Comparison of ENCODE assay signal across 9 cellular contexts in the genomic region with DNA sequence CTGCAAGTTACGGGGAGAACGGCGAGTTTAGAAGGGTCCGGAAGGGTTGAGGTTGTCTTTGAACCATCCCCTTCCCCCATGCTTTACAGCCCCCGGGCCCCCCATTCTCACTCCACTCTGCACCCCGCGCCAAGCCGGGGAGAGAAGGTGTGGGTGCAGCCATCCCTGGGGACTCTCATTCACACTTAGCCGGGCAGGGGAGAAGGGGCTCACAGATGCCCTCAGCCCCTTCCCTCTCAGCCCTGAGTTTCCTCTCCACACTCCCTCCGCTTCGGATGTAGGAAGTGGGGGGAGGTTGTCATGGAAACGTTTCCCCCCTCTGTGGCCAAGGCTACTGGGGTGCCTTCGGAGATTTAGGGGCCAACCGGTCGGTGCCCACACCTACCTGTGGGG. TPM values are rescaled to one million over a fixed set of nuclear protein-coding genes. Genes with fewer than 3 reads are reported as not detected.
A peak's percentile ranks its signal among the peaks of the same experiment; 100 is the strongest.
DNase-seq lines count a peak whose midpoint lies in the region; ATAC-seq and TF ChIP-seq lines count a peak whose summit lies in the region.
"Had no signal": no experiment of that assay in that cellular context is flagged by ENCODE, and none has a peak within 500 bp of the region (broad histone marks: within the 10 kb centered on the region; RNA-seq: fewer than 3 reads in every experiment).

No MANE protein-coding gene starts in this region.

- 0% methylated on average over 11 of the region's 15 CpGs for WGBS in smooth muscle cell (ENCODE audit: low lambda C conversion rate)

- H3K36me3 ChIP-seq in smooth muscle cell (ENCODE audit: low read depth): no peaks in the 10 kb centered on the region

- H2AFZ ChIP-seq in smooth muscle cell (ENCODE audit: low read depth): no peak overlapping the region

- no peaks in the 10 kb centered on the region for H3K9me3 ChIP-seq in smooth muscle cell (replicated peaks; ENCODE audit: low read depth)

- ATAC-seq in WTC11: peak; percentile 6
- ATAC-seq in left ventricle myocardium superior: peak; percentile 12

- H3K4me3 Mint-ChIP-seq in activated CD4-positive, alpha-beta T cell treated with anti-CD3 and anti-CD28 coated beads, Interleukin-2, amount 10 ng/mL, durations not matched to agents 24 days and 14 days: peak overlapping the region; percentile 61
- peak overlapping the region; percentile 81 for H3K4me3 Mint-ChIP-seq in WTC11

- H3F3A ChIP-seq in smooth muscle cell (ENCODE audit: low read depth): peaks cover 5% of the 10 kb centered on the region

- peaks cover 30% of the 10 kb centered on the region for H3K4me1 ChIP-seq in smooth muscle cell (ENCODE audit: low read depth)

- peak overlapping the region; percentile 81 for H3K4me3 ChIP-seq in smooth muscle cell

- H4K20me1 ChIP-seq in smooth muscle cell (ENCODE audit: low read depth): peaks cover 52% of the 10 kb centered on the region

- peaks cover 3% of the 10 kb centered on the region for H3K4me1 Mint-ChIP-seq in activated CD4-positive, alpha-beta T cell treated with anti-CD3 and anti-CD28 coated beads, Interleukin-2, amount 10 ng/mL, durations not matched to agents 24 days and 14 days
- H3K4me1 Mint-ChIP-seq in WTC11: peaks cover 10% of the 10 kb centered on the region

- no peak for DNase-seq in activated CD4-positive, alpha-beta T cell treated with anti-CD3 and anti-CD28 coated beads, Interleukin-2, amount 10 ng/mL, durations not matched to agents 24 days and 14 days
- no peak for DNase-seq in activated CD4-positive, alpha-beta T cell treated with anti-CD3 and anti-CD28 coated beads for 48 hours
- no peak for DNase-seq in WTC11 (ENCODE audit: low spot score)
- DNase-seq in left ventricle myocardium superior: no peak
- DNase-seq in smooth muscle cell (lab: John Stamatoyannopoulos, UW; ENCODE audit: unreplicated experiment): no peak
- DNase-seq in cerebellar nuclear complex (lab: John Stamatoyannopoulos, UW): no peak
- no peak for DNase-seq in GDM1 (lab: John Stamatoyannopoulos, UW)
- no peak for DNase-seq in NCI-H1417 treated with DMSO at 0.1 percent for 48 hours (lab: John Stamatoyannopoulos, UW)
- DNase-seq: DND-41 had no signal

- peaks cover 29% of the 10 kb centered on the region for H3K27me3 Mint-ChIP-seq in activated CD4-positive, alpha-beta T cell treated with anti-CD3 and anti-CD28 coated beads, Interleukin-2, amount 10 ng/mL, durations not matched to agents 24 days and 14 days
- H3K27me3 Mint-ChIP-seq in WTC11 (ENCODE audit: low read depth): peaks cover 28% of the 10 kb centered on the region

- H3K79me2 ChIP-seq in smooth muscle cell (ENCODE audit: low read depth): peaks cover 47% of the 10 kb centered on the region

- peak overlapping the region; percentile 49 for H3K9ac ChIP-seq in smooth muscle cell (ENCODE audit: low read depth)

- POLR2A ChIA-PET in WTC11 (lab: Charles Lee): interaction anchor here (1.0 kb wide), 3 partner anchors 24 to 158 kb away, joined by 3 read pairs; no protein-coding TSS in a partner anchor

- peak overlapping the region; percentile 90 for H3K4me2 ChIP-seq in smooth muscle cell

- no peaks in the 10 kb centered on the region for H3K9me3 Mint-ChIP-seq in activated CD4-positive, alpha-beta T cell treated with anti-CD3 and anti-CD28 coated beads, Interleukin-2, amount 10 ng/mL, durations not matched to agents 24 days and 14 days
- no peaks in the 10 kb centered on the region for H3K9me3 Mint-ChIP-seq in WTC11

- no peak overlapping the region for H3K27ac Mint-ChIP-seq in activated CD4-positive, alpha-beta T cell treated with anti-CD3 and anti-CD28 coated beads, Interleukin-2, amount 10 ng/mL, durations not matched to agents 24 days and 14 days
- H3K27ac Mint-ChIP-seq in WTC11: no peak overlapping the region

- peak overlapping the region; percentile 53 for H3K27ac ChIP-seq in smooth muscle cell (ENCODE audit: low read depth)

- CTCF ChIA-PET in WTC11 (lab: Charles Lee): interaction anchor here (0.7 to 2.6 kb wide), 14 partner anchors 9 to 399 kb away, joined by 3 to 11 read pairs (median 4); no protein-coding TSS in a partner anchor

- TF ChIP-seq CTCF in WTC11 (IDR thresholded peaks at IDR 0.05) (no peak), smooth muscle cell (IDR thresholded peaks at IDR 0.05; ENCODE audit: borderline replicate concordance, insufficient read depth, poor library complexity, severe bottlenecking) (no peak)

- H3K27me3 ChIP-seq in smooth muscle cell (ENCODE audit: low read depth): peaks cover 35% of the 10 kb centered on the region

- intact Hi-C loops in activated CD4-positive, alpha-beta T cell treated with anti-CD3 and anti-CD28 coated beads, Interleukin-2, amount 10 ng/mL, durations not matched to agents 24 days and 14 days (cut with micrococcal nuclease): no loop called here
- intact Hi-C loops in left ventricle myocardium superior (cut with micrococcal nuclease): loop anchor here (5.0 kb wide), 1 partner anchor 167 kb away; no protein-coding TSS in a partner anchor

- no peaks in the 10 kb centered on the region for H3K36me3 Mint-ChIP-seq in activated CD4-positive, alpha-beta T cell treated with anti-CD3 and anti-CD28 coated beads, Interleukin-2, amount 10 ng/mL, durations not matched to agents 24 days and 14 days (ENCODE audit: low read depth)
- H3K36me3 Mint-ChIP-seq in WTC11: no peaks in the 10 kb centered on the region

TF ChIP-seq in WTC11, 78 proteins besides CTCF, POLR2A, EP300 and RAD21:
- TF ChIP-seq KAT7 (CRISPR knock-in tag; IDR thresholded peaks at IDR 0.05; ENCODE audit: borderline replicate concordance): 0 out of 2 replicates have a peak, but pooled peaks have one; percentile 27
- no peak for TF ChIP-seq ZNF396 (CRISPR knock-in tag; IDR thresholded peaks at IDR 0.05; ENCODE audit: borderline replicate concordance)

RNA-seq across cellular contexts. Expression of gene CADM1, which starts 0.3 kb away (rescaled TPM):
- 0.26 and 0.72 TPM in 2 replicates for total RNA-seq in activated CD4-positive, alpha-beta T cell treated with anti-CD3 and anti-CD28 coated beads, Interleukin-2, amount 10 ng/mL, durations not matched to agents 24 days and 14 days
- total RNA-seq in WTC11 (2021): 26.8 to 27.3 TPM (median 27.0 TPM) in 3 replicates
- total RNA-seq in left ventricle myocardium superior: 38.5 TPM
- 161 and 167 TPM in 2 replicates for total RNA-seq in smooth muscle cell
- polyA plus RNA-seq in smooth muscle cell: 158 and 161 TPM in 2 replicates

Comparison
In these comparisons a context has a peak if more than half of its experiments do, and no peak if none do; other contexts are left out.
1. RNA of gene CADM1, which starts 0.3 kb away (total RNA-seq): 161 to 167 TPM in smooth muscle cell, 38.5 TPM in left ventricle myocardium superior (single experiment) and 26.8 to 27.3 TPM in WTC11; 0.26 to 0.72 TPM in activated CD4-positive, alpha-beta T cell treated with anti-CD3 and anti-CD28 coated beads, Interleukin-2, amount 10 ng/mL, durations not matched to agents 24 days and 14 days; every median in the first group is over 10 times any median in the second.